Comparison of ENCODE assay signal across 8 cellular contexts in genomic region chr1:148363979-148364378, GRCh38.
DNase-seq lines count a peak whose midpoint lies in the region; ATAC-seq, FAIRE-seq and TF ChIP-seq lines count a peak whose summit lies in the region.
"Not testable (repeated sequence)": the region's sequence is repeated elsewhere in the genome, so short reads cannot be mapped to it uniquely, and the experiment has no call there.

No MANE protein-coding gene starts in this region.

- not testable (repeated sequence) for H3K36me3 ChIP-seq in HCT116 (ENCODE audit: control insufficient read depth in 1 of 2, insufficient read depth in 2 of 2, low read length in 2 of 2); K562 (ENCODE audit: control insufficient read depth, insufficient read depth, low read length); naive thymus-derived CD4-positive, alpha-beta T cell (ENCODE audit: control insufficient read depth in 2 of 3, insufficient read depth in 3 of 3, low read length in 3 of 3)

- not testable (repeated sequence) for TF ChIP-seq POLR2A in HCT116 (IDR thresholded peaks at IDR 0.05; ENCODE audit: borderline replicate concordance, extremely low read depth, insufficient read depth, insufficient read length); K562 (conservative IDR thresholded peaks at IDR 0.05)

- not testable (repeated sequence) for TF ChIP-seq CTCF in HCT116 (IDR thresholded peaks at IDR 0.05 in 2 of 3, conservative IDR thresholded peaks at IDR 0.05 in 1 of 3; ENCODE audit: borderline replicate concordance in 1 of 3, insufficient read depth in 1 of 3, low read depth in 2 of 3, low read length in 2 of 3); K562 (IDR thresholded peaks at IDR 0.05 in 2 of 3, conservative IDR thresholded peaks at IDR 0.05 in 1 of 3; ENCODE audit: insufficient read depth in 2 of 3, low read depth in 1 of 3, low read length in 3 of 3)

- not testable (repeated sequence) for ATAC-seq in HCT116; activated CD4-positive, alpha-beta T cell treated with anti-CD3 and anti-CD28 coated beads for 36 hours; activated T-cell treated with anti-CD3 and anti-CD28 coated beads, Interleukin-2, amount 50 U/mL, for 72 hours (replicated peaks in 1 of 2); activated naive CD8-positive, alpha-beta T cell treated with anti-CD3 and anti-CD28 coated beads, Interleukin-2, amount 10 ng/mL, durations not matched to agents 7 days and 5 days (ENCODE audit: low read depth); K562; naive thymus-derived CD4-positive, alpha-beta T cell; stimulated activated effector memory CD8-positive, alpha-beta T cell treated with anti-CD3 and anti-CD28 coated beads, Interleukin-12 subunit alpha, Interleukin-12 subunit beta, amount 100 ng/mL, for 72 hours

- POLR2A ChIA-PET in HCT116 (lab: Charles Lee), result interaction anchor here (0.9 to 2.2 kb wide), 5 partner anchors 10 to 100 kb away, joined by 3 to 7 read pairs (median 5); no protein-coding TSS in a partner anchor
- POLR2A ChIA-PET in activated CD4-positive, alpha-beta T cell treated with anti-CD3 and anti-CD28 coated beads for 36 hours (lab: Charles Lee), result interaction anchor here (0.5 to 1.9 kb wide), 3 partner anchors 24 to 39 kb away, joined by 3 to 18 read pairs (median 9); no protein-coding TSS in a partner anchor
- POLR2A ChIA-PET in activated naive CD8-positive, alpha-beta T cell treated with anti-CD3 and anti-CD28 coated beads, Interleukin-2, amount 10 ng/mL, durations not matched to agents 7 days and 5 days (lab: Charles Lee), result interaction anchor here (1.7 kb wide), 1 partner anchor 30 kb away, joined by 5 read pairs; no protein-coding TSS in a partner anchor
- POLR2A ChIA-PET in K562 (lab: Yijun Ruan, JAX), result interaction anchor here (0.6 kb wide), 1 partner anchor 30 kb away, joined by 3 read pairs; no protein-coding TSS in a partner anchor
- POLR2A ChIA-PET in naive thymus-derived CD4-positive, alpha-beta T cell (lab: Charles Lee), result interaction anchor here (0.9 to 1.0 kb wide), 2 partner anchors 9 kb away, joined by 4 read pairs; no protein-coding TSS in a partner anchor

- WGBS in K562 (ENCODE audit: insufficient coverage, low coverage, missing lambda C conversion rate), result 8% methylated on average over 3 of the region's 3 CpGs

- H3K27ac Mint-ChIP-seq in activated CD4-positive, alpha-beta T cell treated with anti-CD3 and anti-CD28 coated beads for 36 hours, result peak overlapping the region; percentile 80
- not testable (repeated sequence) for H3K27ac Mint-ChIP-seq in activated T-cell treated with anti-CD3 and anti-CD28 coated beads, Interleukin-2, amount 50 U/mL, for 72 hours; activated naive CD4-positive, alpha-beta T cell treated with anti-CD3 and anti-CD28 coated beads, Interleukin-2, amount 50 U/mL, for 24 hours; activated naive CD8-positive, alpha-beta T cell treated with anti-CD3 and anti-CD28 coated beads, Interleukin-2, amount 10 ng/mL, durations not matched to agents 7 days and 5 days; stimulated activated effector memory CD8-positive, alpha-beta T cell treated with anti-CD3 and anti-CD28 coated beads, Interleukin-12 subunit alpha, Interleukin-12 subunit beta, amount 100 ng/mL, for 72 hours
- peak overlapping the region in 6 of 9 donors; percentile 17 to 69 (median 32) for H3K27ac Mint-ChIP-seq in naive thymus-derived CD4-positive, alpha-beta T cell

- not testable (repeated sequence) for H3K79me2 ChIP-seq in HCT116 (ENCODE audit: insufficient read depth, low read length); K562 (ENCODE audit: control insufficient read depth, insufficient read depth, low read length)

- not testable (repeated sequence) for H3K9me1 ChIP-seq in K562 (ENCODE audit: control insufficient read depth, insufficient read depth, low read length)

- not testable (repeated sequence) for H3K4me3 Mint-ChIP-seq in activated CD4-positive, alpha-beta T cell treated with anti-CD3 and anti-CD28 coated beads for 36 hours
- H3K4me3 Mint-ChIP-seq in activated T-cell treated with anti-CD3 and anti-CD28 coated beads, Interleukin-2, amount 50 U/mL, for 72 hours, result peak overlapping the region; percentile 52 to 80
- H3K4me3 Mint-ChIP-seq in activated naive CD4-positive, alpha-beta T cell treated with anti-CD3 and anti-CD28 coated beads, Interleukin-2, amount 50 U/mL, for 24 hours, result peak overlapping the region; percentile 93
- peak overlapping the region; percentile 88 for H3K4me3 Mint-ChIP-seq in activated naive CD8-positive, alpha-beta T cell treated with anti-CD3 and anti-CD28 coated beads, Interleukin-2, amount 10 ng/mL, durations not matched to agents 7 days and 5 days
- peak overlapping the region in 3 of 10 donors; percentile 5 to 88 (median 86) for H3K4me3 Mint-ChIP-seq in naive thymus-derived CD4-positive, alpha-beta T cell
- peak overlapping the region; percentile 80 for H3K4me3 Mint-ChIP-seq in stimulated activated effector memory CD8-positive, alpha-beta T cell treated with anti-CD3 and anti-CD28 coated beads, Interleukin-12 subunit alpha, Interleukin-12 subunit beta, amount 100 ng/mL, for 72 hours

- not testable (repeated sequence) for TF ChIP-seq RAD21 in HCT116 (IDR thresholded peaks at IDR 0.05; ENCODE audit: low read depth); K562 (CRISPR knock-in tag; conservative IDR thresholded peaks at IDR 0.05 in 1 of 2, IDR thresholded peaks at IDR 0.05 in 1 of 2)

- CTCF ChIA-PET in HCT116 (lab: Charles Lee), result interaction anchor here (0.9 kb wide), 1 partner anchor 9 kb away, joined by 5 read pairs; no protein-coding TSS in a partner anchor
- CTCF ChIA-PET in activated CD4-positive, alpha-beta T cell treated with anti-CD3 and anti-CD28 coated beads for 36 hours (lab: Charles Lee), result interaction anchor here (1.1 to 1.5 kb wide), 2 partner anchors 8 to 12 kb away, joined by 3 read pairs; no protein-coding TSS in a partner anchor
- CTCF ChIA-PET in K562 (lab: Yijun Ruan, JAX; ENCODE audit: low intra/inter-chr PET ratio); naive thymus-derived CD4-positive, alpha-beta T cell (lab: Charles Lee): not testable (repeated sequence)

- H3K36me3 Mint-ChIP-seq in activated CD4-positive, alpha-beta T cell treated with anti-CD3 and anti-CD28 coated beads for 36 hours (ENCODE audit: low read depth); activated T-cell treated with anti-CD3 and anti-CD28 coated beads, Interleukin-2, amount 50 U/mL, for 72 hours (ENCODE audit: insufficient read depth in 2 of 2); activated naive CD4-positive, alpha-beta T cell treated with anti-CD3 and anti-CD28 coated beads, Interleukin-2, amount 50 U/mL, for 24 hours; activated naive CD8-positive, alpha-beta T cell treated with anti-CD3 and anti-CD28 coated beads, Interleukin-2, amount 10 ng/mL, durations not matched to agents 7 days and 5 days; naive thymus-derived CD4-positive, alpha-beta T cell; stimulated activated effector memory CD8-positive, alpha-beta T cell treated with anti-CD3 and anti-CD28 coated beads, Interleukin-12 subunit alpha, Interleukin-12 subunit beta, amount 100 ng/mL, for 72 hours: not testable (repeated sequence)

- not testable (repeated sequence) for TF ChIP-seq EP300 in K562 (IDR thresholded peaks at IDR 0.05; ENCODE audit: low read length)

- H2AFZ ChIP-seq in HCT116 (ENCODE audit: low read depth, low read length, poor library complexity, severe bottlenecking), result peak overlapping the region; percentile 54
- H2AFZ ChIP-seq in K562 (ENCODE audit: low read depth, low read length), result not testable (repeated sequence)

- FAIRE-seq in K562 (lab: Jason Lieb, UNC), result not testable (repeated sequence)

- not testable (repeated sequence) for H3K4me2 ChIP-seq in HCT116 (ENCODE audit: low read length); K562 (ENCODE audit: insufficient read depth, low read length)

- RAD21 ChIA-PET in HCT116 (lab: Charles Lee; ENCODE audit: low non-redundant PET in 1 of 2, low total read pairs in 2 of 2, uncharacterized antibody in 2 of 2, unreplicated experiment in 2 of 2), result not testable (repeated sequence)

- H4K20me1 ChIP-seq in HCT116 (ENCODE audit: insufficient read depth); K562 (replicated peaks; ENCODE audit: control insufficient read depth, insufficient read depth, low read length): not testable (repeated sequence)

- H3K9me3 Mint-ChIP-seq in activated CD4-positive, alpha-beta T cell treated with anti-CD3 and anti-CD28 coated beads for 36 hours (ENCODE audit: low read depth); activated T-cell treated with anti-CD3 and anti-CD28 coated beads, Interleukin-2, amount 50 U/mL, for 72 hours; activated naive CD4-positive, alpha-beta T cell treated with anti-CD3 and anti-CD28 coated beads, Interleukin-2, amount 50 U/mL, for 24 hours; activated naive CD8-positive, alpha-beta T cell treated with anti-CD3 and anti-CD28 coated beads, Interleukin-2, amount 10 ng/mL, durations not matched to agents 7 days and 5 days; naive thymus-derived CD4-positive, alpha-beta T cell; stimulated activated effector memory CD8-positive, alpha-beta T cell treated with anti-CD3 and anti-CD28 coated beads, Interleukin-12 subunit alpha, Interleukin-12 subunit beta, amount 100 ng/mL, for 72 hours: not testable (repeated sequence)

- not testable (repeated sequence) for H3K9me2 ChIP-seq in HCT116 (ENCODE audit: insufficient read depth)

- not testable (repeated sequence) for H3K27ac ChIP-seq in HCT116 (ENCODE audit: low read depth, low read length); K562 (ENCODE audit: extremely low read depth, low read depth, low read length); naive thymus-derived CD4-positive, alpha-beta T cell (ENCODE audit: low read depth, low read length)

- peaks cover 9 to 50% of the 10 kb centered on the region in 2 experiments for H3K4me1 ChIP-seq in HCT116 (ENCODE audit: control insufficient read depth in 1 of 2, insufficient read depth in 2 of 2, low read length in 2 of 2)
- H3K4me1 ChIP-seq in K562 (replicated peaks in 1 of 2; ENCODE audit: control insufficient read depth in 2 of 2, insufficient read depth in 2 of 2, low read length in 2 of 2); naive thymus-derived CD4-positive, alpha-beta T cell (ENCODE audit: control insufficient read depth in 2 of 2, insufficient read depth in 2 of 2, low read length in 2 of 2): not testable (repeated sequence)

- H3K4me3 ChIP-seq in HCT116 (replicated peaks in 1 of 2; ENCODE audit: low read depth in 1 of 2, low read length in 2 of 2); K562; naive thymus-derived CD4-positive, alpha-beta T cell (ENCODE audit: low read length): not testable (repeated sequence)

- in situ Hi-C loops in K562 (cut with MboI), result loop anchor here (25.0 kb wide), 2 partner anchors 173 to 398 kb away; no protein-coding TSS in a partner anchor

- H3K9ac ChIP-seq in HCT116 (ENCODE audit: low read length); K562 (ENCODE audit: insufficient read depth in 1 of 2, low read depth in 2 of 2, low read length in 2 of 2): not testable (repeated sequence)

- peaks cover 44% of the 10 kb centered on the region for H3K4me1 Mint-ChIP-seq in activated CD4-positive, alpha-beta T cell treated with anti-CD3 and anti-CD28 coated beads for 36 hours
- peaks cover 69% of the 10 kb centered on the region for H3K4me1 Mint-ChIP-seq in activated T-cell treated with anti-CD3 and anti-CD28 coated beads, Interleukin-2, amount 50 U/mL, for 72 hours (ENCODE audit: low read depth)
- H3K4me1 Mint-ChIP-seq in activated naive CD4-positive, alpha-beta T cell treated with anti-CD3 and anti-CD28 coated beads, Interleukin-2, amount 50 U/mL, for 24 hours, result peaks cover 45% of the 10 kb centered on the region
- H3K4me1 Mint-ChIP-seq in activated naive CD8-positive, alpha-beta T cell treated with anti-CD3 and anti-CD28 coated beads, Interleukin-2, amount 10 ng/mL, durations not matched to agents 7 days and 5 days, result peaks cover 49% of the 10 kb centered on the region
- peaks cover 20 to 45% (median 32%) of the 10 kb centered on the region in 7 donors for H3K4me1 Mint-ChIP-seq in naive thymus-derived CD4-positive, alpha-beta T cell
- H3K4me1 Mint-ChIP-seq in stimulated activated effector memory CD8-positive, alpha-beta T cell treated with anti-CD3 and anti-CD28 coated beads, Interleukin-12 subunit alpha, Interleukin-12 subunit beta, amount 100 ng/mL, for 72 hours, result peaks cover 54% of the 10 kb centered on the region

- not testable (repeated sequence) for H3K27me3 ChIP-seq in HCT116 (ENCODE audit: insufficient read depth, low read length); K562 (ENCODE audit: control insufficient read depth in 2 of 2, insufficient read depth in 2 of 2, low read length in 2 of 2); naive thymus-derived CD4-positive, alpha-beta T cell (ENCODE audit: control insufficient read depth in 2 of 2, insufficient read depth in 2 of 2, low read length in 2 of 2)

- H3K27me3 Mint-ChIP-seq in activated CD4-positive, alpha-beta T cell treated with anti-CD3 and anti-CD28 coated beads for 36 hours; activated T-cell treated with anti-CD3 and anti-CD28 coated beads, Interleukin-2, amount 50 U/mL, for 72 hours (ENCODE audit: low read depth); activated naive CD4-positive, alpha-beta T cell treated with anti-CD3 and anti-CD28 coated beads, Interleukin-2, amount 50 U/mL, for 24 hours: not testable (repeated sequence)
- H3K27me3 Mint-ChIP-seq in activated naive CD8-positive, alpha-beta T cell treated with anti-CD3 and anti-CD28 coated beads, Interleukin-2, amount 10 ng/mL, durations not matched to agents 7 days and 5 days, result peaks cover 23% of the 10 kb centered on the region
- peaks cover 0 to 34% (median 0%) of the 10 kb centered on the region in 5 donors for H3K27me3 Mint-ChIP-seq in naive thymus-derived CD4-positive, alpha-beta T cell

- intact Hi-C loops in HCT116 (cut with micrococcal nuclease), result loop anchor here (2.0 kb wide), 1 partner anchor 29 kb away; no protein-coding TSS in a partner anchor
- intact Hi-C loops in activated CD4-positive, alpha-beta T cell treated with anti-CD3 and anti-CD28 coated beads for 36 hours (cut with DNase I, micrococcal nuclease), result loop anchor here (1.0 to 5.0 kb wide), 5 partner anchors 8 to 39 kb away; no protein-coding TSS in a partner anchor
- intact Hi-C loops in K562 (cut with micrococcal nuclease), result not testable (repeated sequence)
- intact Hi-C loops in naive thymus-derived CD4-positive, alpha-beta T cell (cut with micrococcal nuclease), result loop anchor here in 1 of 2 donors (5.0 kb wide), 1 partner anchor 82 kb away; no protein-coding TSS in a partner anchor

- not testable (repeated sequence) for BruUV-seq in HCT116 (replicated peaks; lab: Mats Ljungman, UMichigan); K562 (replicated peaks; lab: Mats Ljungman, UMichigan)

- not testable (repeated sequence) for H3K9me3 ChIP-seq in HCT116 (ENCODE audit: control insufficient read depth in 1 of 2, insufficient read depth in 1 of 2, low read depth in 1 of 2, low read length in 2 of 2); K562 (replicated peaks; ENCODE audit: control insufficient read depth, insufficient read depth, low read depth, low read length); naive thymus-derived CD4-positive, alpha-beta T cell (ENCODE audit: control insufficient read depth in 2 of 3, low read length in 3 of 3)

- DNase-seq in HCT116 (ENCODE audit: low read depth, low spot score); activated CD4-positive, alpha-beta T cell treated with anti-CD3 and anti-CD28 coated beads for 36 hours; activated T-cell treated with anti-CD3 and anti-CD28 coated beads, Interleukin-2, amount 50 U/mL, for 72 hours; activated naive CD8-positive, alpha-beta T cell treated with anti-CD3 and anti-CD28 coated beads, Interleukin-2, amount 10 ng/mL, durations not matched to agents 7 days and 5 days; K562 (ENCODE audit: extremely low read depth in 1 of 4, low spot score in 3 of 4); naive thymus-derived CD4-positive, alpha-beta T cell; stimulated activated effector memory CD8-positive, alpha-beta T cell treated with anti-CD3 and anti-CD28 coated beads, Interleukin-12 subunit alpha, Interleukin-12 subunit beta, amount 100 ng/mL, for 72 hours (ENCODE audit: low spot score in 2 of 2): not testable (repeated sequence)
